Comparison of ENCODE assay signal across 21 cellular contexts in the genomic region with DNA sequence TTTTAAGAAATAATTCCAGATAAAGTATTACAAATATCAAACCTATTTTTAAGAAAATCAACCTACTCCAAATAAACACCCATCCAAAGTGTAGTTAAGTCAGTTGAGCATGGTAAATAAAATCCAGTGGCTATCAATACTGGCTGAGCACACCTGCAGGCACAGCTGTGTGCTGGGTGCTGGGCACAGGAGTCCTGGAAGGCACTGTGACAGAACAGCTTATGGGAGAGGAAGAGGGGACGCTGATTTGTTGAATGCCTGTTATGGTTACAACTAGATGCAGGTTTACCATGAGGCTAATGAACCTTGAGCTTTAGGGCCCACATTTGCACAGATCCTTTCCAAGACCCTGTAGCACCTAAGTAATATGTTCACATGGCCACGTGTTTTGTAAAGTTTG.
DNase-seq lines count a peak whose midpoint lies in the region; ATAC-seq, FAIRE-seq and TF ChIP-seq lines count a peak whose summit lies in the region.
"Had no signal": no experiment of that assay in that cellular context is flagged by ENCODE, and none has a peak within 500 bp of the region (broad histone marks: within the 10 kb centered on the region; RNA-seq: fewer than 3 reads in every experiment).

No MANE protein-coding gene starts in this region.

- no peak overlapping the region for H3K9ac ChIP-seq in endothelial cell of umbilical vein (replicated peaks; ENCODE audit: extremely low read depth, insufficient read depth, low read length)

- H3K4me2 ChIP-seq in endothelial cell of umbilical vein (ENCODE audit: insufficient read depth, low read length) = no peak overlapping the region
- H3K4me2 ChIP-seq: A549 had no signal

- FAIRE-seq in endothelial cell of umbilical vein (lab: Jason Lieb, UNC) = no peak
- FAIRE-seq: A549, D721Med, GM18507 had no signal

- H3K27ac Mint-ChIP-seq in HFFc6 = no peak overlapping the region
- H3K27ac Mint-ChIP-seq: T-helper 2 cell treated with Interferon-gamma antibody and Interleukin-4, amounts not matched to agents 5 μg/mL and 100 μg/mL, for 36 hours had no signal

- H2AFZ ChIP-seq in endothelial cell of umbilical vein (ENCODE audit: low read depth, low read length) = peak overlapping the region; percentile 85

- H4K20me1 ChIP-seq in endothelial cell of umbilical vein (replicated peaks; ENCODE audit: control insufficient read depth, extremely low read depth, insufficient read depth, low read length) = no peaks in the 10 kb centered on the region

- no peak for TF ChIP-seq POLR2A in endothelial cell of umbilical vein (IDR thresholded peaks at IDR 0.05; ENCODE audit: low read depth, low read length)

- no peak overlapping the region for H3K27ac ChIP-seq in endothelial cell of umbilical vein (ENCODE audit: insufficient read depth, low read depth, low read length)
- H3K27ac ChIP-seq: A549, SJCRH30 had no signal

- no TSS peak for BruUV-seq in endothelial cell of umbilical vein (replicated peaks; lab: Mats Ljungman, UMichigan)

- H3K4me3 ChIP-seq in endothelial cell of umbilical vein (replicated peaks in 1 of 3; ENCODE audit: insufficient read depth in 1 of 3, low read depth in 1 of 3, low read length in 3 of 3) = no peak overlapping the region
- H3K4me3 ChIP-seq: A549, SJCRH30 had no signal

- TF ChIP-seq CTCF in HFFc6 (IDR thresholded peaks at IDR 0.05) (no peak), endothelial cell of umbilical vein (IDR thresholded peaks at IDR 0.05; ENCODE audit: extremely low read depth in 1 of 2, insufficient read depth in 1 of 2, low read depth in 1 of 2, low read length in 2 of 2) (no peak), GM10266 (IDR thresholded peaks at IDR 0.05; ENCODE audit: control insufficient read depth, insufficient read depth, low read depth, missing control alignments) (no peak)

- H3K4me3 Mint-ChIP-seq in HFFc6 = peak overlapping the region; percentile 72; the same call in 1 of the 2 replicates
- H3K4me3 Mint-ChIP-seq: T-helper 2 cell treated with Interferon-gamma antibody and Interleukin-4, amounts not matched to agents 5 μg/mL and 100 μg/mL, for 36 hours had no signal

- H3K27me3 Mint-ChIP-seq in HFFc6 (ENCODE audit: insufficient read depth) = no peaks in the 10 kb centered on the region; the same call in 1 of the 2 replicates
- H3K27me3 Mint-ChIP-seq: IgD-negative memory B cell had no signal

- H3K36me3 ChIP-seq in endothelial cell of umbilical vein (ENCODE audit: control insufficient read depth in 2 of 2, extremely low read depth in 1 of 2, insufficient read depth in 2 of 2, low read length in 2 of 2) = no peaks in the 10 kb centered on the region
- H3K36me3 ChIP-seq: SJCRH30 had no signal

- H3K9me3 Mint-ChIP-seq in HFFc6 = no peaks in the 10 kb centered on the region
- H3K9me3 Mint-ChIP-seq: T-helper 2 cell treated with Interferon-gamma antibody and Interleukin-4, amounts not matched to agents 5 μg/mL and 100 μg/mL, for 36 hours had no signal

- no peaks in the 10 kb centered on the region for H3K9me1 ChIP-seq in endothelial cell of umbilical vein (replicated peaks; ENCODE audit: control insufficient read depth, extremely low read depth, insufficient read depth, low read length)

- peak; percentile 29 for DNase-seq in NCI-H2171 treated with DMSO at 0.1 percent for 48 hours (lab: John Stamatoyannopoulos, UW)
- no peak for DNase-seq in NCI-H2171 (lab: John Stamatoyannopoulos, UW)
- no peak for DNase-seq in HFFc6
- DNase-seq in NCI-H69 (lab: John Stamatoyannopoulos, UW) = peak; percentile 29
- no peak for DNase-seq in endothelial cell of umbilical vein (ENCODE audit: low read depth, low spot score)
- no peak for DNase-seq in DMS 273 treated with DMSO at 0.1 percent for 48 hours (lab: John Stamatoyannopoulos, UW)
- no peak for DNase-seq in GM10266 (ENCODE audit: extremely low spot score)
- DNase-seq: AML-193; CD4-positive, alpha-beta memory T cell; NCI-H1105; NCI-H1694 treated with DMSO at 0.1 percent for 48 hours; NCI-H526; SJCRH30; SW 1271 had no signal

- no peaks in the 10 kb centered on the region for H3K27me3 ChIP-seq in endothelial cell of umbilical vein (ENCODE audit: control insufficient read depth in 2 of 2, insufficient read depth in 2 of 2, low read length in 2 of 2)
- H3K27me3 ChIP-seq: SJCRH30 had no signal

- peaks cover 4% of the 10 kb centered on the region for H3K4me1 ChIP-seq in endothelial cell of umbilical vein (ENCODE audit: control insufficient read depth, extremely low read depth, insufficient read depth, low read length)
- H3K4me1 ChIP-seq: A549, SJCRH30 had no signal

- intact Hi-C loops in endothelial cell of umbilical vein (cut with micrococcal nuclease) = no loop called here

- CTCF ChIA-PET in endothelial cell of umbilical vein (lab: Charles Lee) = interaction anchor here (0.6 to 1.1 kb wide), 3 partner anchors 11 to 47 kb away, joined by 3 to 5 read pairs (median 4); no protein-coding TSS in a partner anchor

- POLR2A ChIA-PET in endothelial cell of umbilical vein (lab: Charles Lee) = no interaction called here

- no peaks in the 10 kb centered on the region for H3K36me3 Mint-ChIP-seq in HFFc6 (ENCODE audit: low read depth)
- H3K36me3 Mint-ChIP-seq: CD4-positive, alpha-beta memory T cell had no signal

- peaks cover 21% of the 10 kb centered on the region; the same call in 1 of the 2 replicates for H3K4me1 Mint-ChIP-seq in HFFc6 (ENCODE audit: low read depth)

- ATAC-seq in GM19351 (IDR thresholded peaks at IDR 0.05; ENCODE audit: unreplicated experiment) = no peak
- ATAC-seq: A549, HCT116 had no signal

- no peaks in the 10 kb centered on the region for H3K9me3 ChIP-seq in endothelial cell of umbilical vein (replicated peaks; ENCODE audit: control insufficient read depth, insufficient read depth, low read length)
- H3K9me3 ChIP-seq: A549, SJCRH30 had no signal

- dilution Hi-C loops in endothelial cell of umbilical vein (cut with MboI; ENCODE audit: extremely low pct_ligation_motif_present, low sequenced_read_pairs) = no loop called here

- H3K79me2 ChIP-seq in endothelial cell of umbilical vein (ENCODE audit: control insufficient read depth, insufficient read depth, low read length) = no peaks in the 10 kb centered on the region

TF ChIP-seq in endothelial cell of umbilical vein, 7 proteins besides CTCF, POLR2A, EP300 and RAD21:
- TF ChIP-seq EZH2 (IDR thresholded peaks at IDR 0.05; ENCODE audit: borderline replicate concordance, low read depth, low read length, severe bottlenecking) = no peak
- no peak for TF ChIP-seq MYC (IDR thresholded peaks at IDR 0.05; ENCODE audit: low read depth, low read length)
- no peak for TF ChIP-seq JUN (IDR thresholded peaks at IDR 0.05; ENCODE audit: borderline replicate concordance, insufficient read depth, insufficient read length, low read depth)
- no peak for TF ChIP-seq GATA2 (IDR thresholded peaks at IDR 0.05; ENCODE audit: insufficient read depth, insufficient read length, low read depth, low read length)
- TF ChIP-seq, protein P1, sequence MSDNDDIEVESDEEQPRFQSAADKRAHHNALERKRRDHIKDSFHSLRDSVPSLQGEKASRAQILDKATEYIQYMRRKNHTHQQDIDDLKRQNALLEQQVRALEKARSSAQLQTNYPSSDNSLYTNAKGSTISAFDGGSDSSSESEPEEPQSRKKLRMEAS (IDR thresholded peaks at IDR 0.05; ENCODE audit: insufficient read depth, insufficient read length) = no peak
- TF ChIP-seq FOS (IDR thresholded peaks at IDR 0.05; ENCODE audit: borderline replicate concordance, insufficient read depth, low read length) = no peak
- no peak for TF ChIP-seq POLR2AphosphoS5 (IDR thresholded peaks at IDR 0.05; ENCODE audit: insufficient read depth, low read depth, low read length)

Comparison
In these comparisons a context has a peak if more than half of its experiments do, and no peak if none do; other contexts are left out.
1. DNase-seq: peak in NCI-H2171 treated with DMSO at 0.1 percent for 48 hours (single experiment) and NCI-H69 (single experiment); none in NCI-H2171 (single experiment), HFFc6 (single experiment), endothelial cell of umbilical vein (single experiment), DMS 273 treated with DMSO at 0.1 percent for 48 hours (single experiment) and GM10266 (single experiment).